Comparison of ENCODE assay signal across 31 cellular contexts in genomic region chr19:4929186-4929585, GRCh38. TPM values are rescaled to one million over a fixed set of nuclear protein-coding genes. Genes with fewer than 3 reads are reported as not detected.
DNase-seq lines count a peak whose midpoint lies in the region; ATAC-seq, FAIRE-seq and TF ChIP-seq lines count a peak whose summit lies in the region.
"Had no signal": no experiment of that assay in that cellular context is flagged by ENCODE, and none has a peak within 500 bp of the region (broad histone marks: within the 10 kb centered on the region; RNA-seq: fewer than 3 reads in every experiment).

No MANE protein-coding gene starts in this region.

- H3K9me3 Mint-ChIP-seq in GM23338 (no peaks in the 10 kb centered on the region), astrocyte (ENCODE audit: unreplicated experiment) (no peaks in the 10 kb centered on the region)
- H3K9me3 Mint-ChIP-seq in activated naive CD8-positive, alpha-beta T cell treated with anti-CD3 and anti-CD28 coated beads for 36 hours, result no peaks in the 10 kb centered on the region
- H3K9me3 Mint-ChIP-seq: activated CD8-positive, alpha-beta T cell treated with anti-CD3 and anti-CD28 coated beads for 36 hours; activated naive CD4-positive, alpha-beta T cell treated with anti-CD3 and anti-CD28 coated beads for 36 hours; CD14-positive monocyte; memory B cell; stimulated activated naive B cell treated with anti-CD40 and anti-IgM and Interleukin-4, amounts not matched to agents 10 μg/mL and 1 μg/mL and 100 μg/mL, for 72 hours had no signal

- no peak for FAIRE-seq in astrocyte (lab: Jason Lieb, UNC)

- H3F3A ChIP-seq in GM23338 (replicated peaks; ENCODE audit: low read depth), result no peaks in the 10 kb centered on the region

- no peak overlapping the region for H2BK15ac ChIP-seq in mesenchymal stem cell (ENCODE audit: low read depth, poor library complexity, severe bottlenecking)

- H2BK120ac ChIP-seq in mesenchymal stem cell (ENCODE audit: low read depth, low read length), result no peak overlapping the region

- H3K4me3 ChIP-seq in GM23338, result no peak overlapping the region
- no peak overlapping the region for H3K4me3 ChIP-seq in astrocyte (ENCODE audit: insufficient read depth, low read depth, low read length)
- H3K4me3 ChIP-seq in mesenchymal stem cell (ENCODE audit: insufficient read depth in 1 of 2, low read depth in 1 of 2, low read length in 2 of 2), result peak overlapping the region in 1 of 2 experiments; percentile 44
- H3K4me3 ChIP-seq in skeletal muscle satellite cell (ENCODE audit: low read length), result no peak overlapping the region
- H3K4me3 ChIP-seq: left lung, upper lobe of left lung had no signal

- H3K36me3 ChIP-seq in GM23338 (ENCODE audit: insufficient read depth) (no peaks in the 10 kb centered on the region; the same call in 1 of the 2 replicates), astrocyte (ENCODE audit: insufficient read depth, low read length) (peaks cover 9% of the 10 kb centered on the region), mesenchymal stem cell (ENCODE audit: control insufficient read depth in 1 of 2, insufficient read depth in 2 of 2, low read depth in 1 of 2, low read length in 2 of 2) (peaks cover 15 to 42% of the 10 kb centered on the region in 2 experiments), skeletal muscle satellite cell (ENCODE audit: insufficient read depth, low read length) (peaks cover 28% of the 10 kb centered on the region)
- H3K36me3 ChIP-seq: upper lobe of left lung had no signal

- no peak overlapping the region for H3K4ac ChIP-seq in mesenchymal stem cell (ENCODE audit: low read depth in 1 of 2, low read length in 2 of 2)

- 0 out of 2 replicates have a peak overlapping the region, but pooled peaks have one; percentile 40 for H3K27ac Mint-ChIP-seq in GM23338
- H3K27ac Mint-ChIP-seq in astrocyte (ENCODE audit: unreplicated experiment), result no peak overlapping the region
- H3K27ac Mint-ChIP-seq in activated naive CD8-positive, alpha-beta T cell treated with anti-CD3 and anti-CD28 coated beads for 36 hours, result no peak overlapping the region
- H3K27ac Mint-ChIP-seq: activated CD8-positive, alpha-beta T cell treated with anti-CD3 and anti-CD28 coated beads for 36 hours; activated naive CD4-positive, alpha-beta T cell treated with anti-CD3 and anti-CD28 coated beads for 36 hours; memory B cell; stimulated activated naive B cell treated with anti-CD40 and anti-IgM and Interleukin-4, amounts not matched to agents 10 μg/mL and 1 μg/mL and 100 μg/mL, for 72 hours had no signal

- H3K27me3 Mint-ChIP-seq in GM23338 (ENCODE audit: insufficient read depth, low read depth, poor library complexity) (peaks cover 16% of the 10 kb centered on the region), astrocyte (ENCODE audit: low read depth, unreplicated experiment) (no peaks in the 10 kb centered on the region)
- H3K27me3 Mint-ChIP-seq in activated naive CD8-positive, alpha-beta T cell treated with anti-CD3 and anti-CD28 coated beads for 36 hours, result no peaks in the 10 kb centered on the region
- H3K27me3 Mint-ChIP-seq: activated CD8-positive, alpha-beta T cell treated with anti-CD3 and anti-CD28 coated beads for 36 hours; memory B cell; stimulated activated naive B cell treated with anti-CD40 and anti-IgM and Interleukin-4, amounts not matched to agents 10 μg/mL and 1 μg/mL and 100 μg/mL, for 72 hours had no signal

- H3K27ac ChIP-seq in GM23338 (ENCODE audit: low read depth), result no peak overlapping the region
- peak overlapping the region; percentile 58 for H3K27ac ChIP-seq in astrocyte (ENCODE audit: low read depth, low read length)
- no peak overlapping the region for H3K27ac ChIP-seq in mesenchymal stem cell (ENCODE audit: low read length, poor library complexity, severe bottlenecking)
- H3K27ac ChIP-seq: epithelial cell of prostate, KMS-11, left lung, upper lobe of left lung had no signal

- H3K4me3 Mint-ChIP-seq in GM23338 (no peak overlapping the region), astrocyte (ENCODE audit: unreplicated experiment) (no peak overlapping the region)
- no peak overlapping the region for H3K4me3 Mint-ChIP-seq in activated naive CD8-positive, alpha-beta T cell treated with anti-CD3 and anti-CD28 coated beads for 36 hours
- H3K4me3 Mint-ChIP-seq: activated CD8-positive, alpha-beta T cell treated with anti-CD3 and anti-CD28 coated beads for 36 hours; activated naive CD4-positive, alpha-beta T cell treated with anti-CD3 and anti-CD28 coated beads for 36 hours; CD14-positive monocyte; memory B cell; stimulated activated naive B cell treated with anti-CD40 and anti-IgM and Interleukin-4, amounts not matched to agents 10 μg/mL and 1 μg/mL and 100 μg/mL, for 72 hours had no signal

- H3K4me2 ChIP-seq in GM23338 (no peak overlapping the region), astrocyte (ENCODE audit: low read length) (peak overlapping the region; percentile 59), mesenchymal stem cell (ENCODE audit: low read length, poor library complexity, severe bottlenecking) (no peak overlapping the region), skeletal muscle satellite cell (ENCODE audit: low read length) (peak overlapping the region; percentile 48)
- H3K4me2 ChIP-seq: KMS-11 had no signal

- H3K9me3 ChIP-seq in astrocyte (ENCODE audit: insufficient read depth, low read depth, low read length) (no peaks in the 10 kb centered on the region), mesenchymal stem cell (ENCODE audit: control insufficient read depth, low read length) (no peaks in the 10 kb centered on the region), skeletal muscle satellite cell (replicated peaks; ENCODE audit: low read length) (no peaks in the 10 kb centered on the region)
- H3K9me3 ChIP-seq: left lung, upper lobe of left lung had no signal

- DNase-seq in GM23338 (ENCODE audit: low spot score), result no peak
- peak; percentile 84 for DNase-seq in astrocyte (ENCODE audit: low read depth)
- DNase-seq in mesenchymal stem cell, result no peak
- no peak for DNase-seq in activated naive CD8-positive, alpha-beta T cell treated with anti-CD3 and anti-CD28 coated beads for 36 hours
- DNase-seq: activated CD4-positive, alpha-beta T cell treated with anti-CD3 and anti-CD28 coated beads for 1 hour; activated CD8-positive, alpha-beta T cell treated with anti-CD3 and anti-CD28 coated beads for 36 hours; activated naive CD4-positive, alpha-beta T cell treated with anti-CD3 and anti-CD28 coated beads for 36 hours; Calu3; cortex of kidney; DMS79; effector memory CD4-positive, alpha-beta T cell; H7; islet precursor cell; left lung; NCI-H1417 treated with DMSO at 0.1 percent for 48 hours; NCI-H2081; NCI-H2227 treated with DMSO at 0.1 percent for 48 hours; NCI-H526 treated with DMSO at 0.1 percent for 48 hours; NK-92 treated with Interleukin-12 subunit alpha and Interleukin-12 subunit beta, amount 100 ng/mL, for 24 hours; PC-3; stimulated activated naive B cell treated with anti-CD40 and anti-IgM and Interleukin-4, amounts not matched to agents 10 μg/mL and 1 μg/mL and 100 μg/mL, for 72 hours; T-helper 2 cell had no signal

- H3K14ac ChIP-seq in mesenchymal stem cell (ENCODE audit: low read length in 2 of 2), result no peak overlapping the region

- H3K36me3 Mint-ChIP-seq in GM23338 (ENCODE audit: low read depth) (peaks cover 39% of the 10 kb centered on the region), astrocyte (ENCODE audit: low read depth, unreplicated experiment) (peaks cover 7% of the 10 kb centered on the region)
- H3K36me3 Mint-ChIP-seq in activated naive CD8-positive, alpha-beta T cell treated with anti-CD3 and anti-CD28 coated beads for 36 hours, result peaks cover 47% of the 10 kb centered on the region
- H3K36me3 Mint-ChIP-seq: memory B cell had no signal

- H3K79me2 ChIP-seq in GM23338 (replicated peaks; ENCODE audit: insufficient read depth), result peaks cover 11% of the 10 kb centered on the region
- H3K79me2 ChIP-seq in astrocyte (ENCODE audit: insufficient read depth, low read length), result peaks cover 84% of the 10 kb centered on the region

- H3K4me1 Mint-ChIP-seq in GM23338 (peaks cover 9% of the 10 kb centered on the region), astrocyte (ENCODE audit: low read depth, unreplicated experiment) (peaks cover 9% of the 10 kb centered on the region)
- peaks cover 6% of the 10 kb centered on the region for H3K4me1 Mint-ChIP-seq in activated naive CD8-positive, alpha-beta T cell treated with anti-CD3 and anti-CD28 coated beads for 36 hours

- H3K4me1 ChIP-seq in GM23338 (ENCODE audit: insufficient read depth), result peaks cover 13% of the 10 kb centered on the region; the same call in 1 of the 2 replicates
- peaks cover 36% of the 10 kb centered on the region for H3K4me1 ChIP-seq in astrocyte (ENCODE audit: insufficient read depth, low read length)
- peaks cover 30% of the 10 kb centered on the region for H3K4me1 ChIP-seq in mesenchymal stem cell (ENCODE audit: control insufficient read depth, insufficient read depth, low read depth, low read length)
- peaks cover 32% of the 10 kb centered on the region for H3K4me1 ChIP-seq in skeletal muscle satellite cell (ENCODE audit: control insufficient read depth, insufficient read depth, low read length)
- H3K4me1 ChIP-seq: upper lobe of left lung had no signal

- peak overlapping the region; percentile 53 for H3K9ac ChIP-seq in astrocyte (ENCODE audit: low read length)
- H3K9ac ChIP-seq in mesenchymal stem cell (ENCODE audit: low read length), result peak overlapping the region; percentile 59
- H3K9ac ChIP-seq in skeletal muscle satellite cell (ENCODE audit: low read depth, low read length), result no peak overlapping the region
- H3K9ac ChIP-seq: KMS-11 had no signal

- H3K23ac ChIP-seq in mesenchymal stem cell (ENCODE audit: low read length in 2 of 2), result no peak overlapping the region

- no peak overlapping the region for H4K8ac ChIP-seq in mesenchymal stem cell (ENCODE audit: low read length)

- H3K18ac ChIP-seq in mesenchymal stem cell (ENCODE audit: low read depth in 1 of 2, low read length in 2 of 2), result no peak overlapping the region

- H3K79me1 ChIP-seq in mesenchymal stem cell (replicated peaks; ENCODE audit: low read length, poor library complexity, severe bottlenecking), result peaks cover 17% of the 10 kb centered on the region

- TF ChIP-seq CTCF in GM23338 (conservative IDR thresholded peaks at IDR 0.05; ENCODE audit: low read depth in 2 of 2) (no peak), astrocyte (IDR thresholded peaks at IDR 0.05; ENCODE audit: insufficient read depth, low read depth, low read length) (no peak)

- H4K20me1 ChIP-seq in GM23338 (replicated peaks; ENCODE audit: insufficient read depth), result peaks cover 10% of the 10 kb centered on the region; the same call in 1 of the 2 replicates
- peaks cover under 1% of the 10 kb centered on the region for H4K20me1 ChIP-seq in astrocyte (ENCODE audit: insufficient read depth, low read length)

- no peaks in the 10 kb centered on the region for H3K9me2 ChIP-seq in GM23338 (ENCODE audit: insufficient read depth)

- H2BK5ac ChIP-seq in mesenchymal stem cell (ENCODE audit: low read depth, low read length, poor library complexity, severe bottlenecking), result no peak overlapping the region

- no peaks in the 10 kb centered on the region for H3K27me3 ChIP-seq in GM23338 (ENCODE audit: insufficient read depth)
- H3K27me3 ChIP-seq in astrocyte (ENCODE audit: insufficient read depth, low read length), result no peaks in the 10 kb centered on the region
- H3K27me3 ChIP-seq in mesenchymal stem cell (ENCODE audit: control insufficient read depth in 1 of 2, insufficient read depth in 1 of 2, low read length in 2 of 2), result no peaks in the 10 kb centered on the region
- no peaks in the 10 kb centered on the region for H3K27me3 ChIP-seq in skeletal muscle satellite cell (ENCODE audit: control insufficient read depth, insufficient read depth, low read length)
- H3K27me3 ChIP-seq: left lung, upper lobe of left lung had no signal

- H2AFZ ChIP-seq in GM23338 (no peak overlapping the region), astrocyte (ENCODE audit: low read depth, low read length) (peak overlapping the region; percentile 38), mesenchymal stem cell (ENCODE audit: low read depth, low read length) (no peak overlapping the region)

- no peak overlapping the region for H2AK5ac ChIP-seq in mesenchymal stem cell (ENCODE audit: low read length, severe bottlenecking)

- no peak overlapping the region for H4K91ac ChIP-seq in mesenchymal stem cell (ENCODE audit: low read length)

- ATAC-seq in GM23338 (no peak), GM21423 (IDR thresholded peaks at IDR 0.05; ENCODE audit: unreplicated experiment) (no peak), HG03108 (IDR thresholded peaks at IDR 0.05; ENCODE audit: unreplicated experiment) (no peak)
- ATAC-seq: activated CD8-positive, alpha-beta T cell treated with anti-CD3 and anti-CD28 coated beads for 36 hours; left lung; PC-3; stimulated activated naive B cell treated with anti-CD40 and anti-IgM and Interleukin-4, amounts not matched to agents 10 μg/mL and 1 μg/mL and 100 μg/mL, for 72 hours had no signal

- no peak overlapping the region for H2BK12ac ChIP-seq in mesenchymal stem cell (ENCODE audit: low read length in 2 of 2)

- WGBS in mesenchymal stem cell, result 91% methylated on average over 22 of the region's 22 CpGs

RNA-seq across cellular contexts. Expression of gene UHRF1, which starts 19.9 kb away (rescaled TPM):
- total RNA-seq in GM23338 (2014; rRNA removed; shearing (Covaris generic)), result 40.9 and 45.7 TPM in 2 replicates
- polyA plus RNA-seq in GM23338 (2016; fragmentation: Nextera tagmentation; extraction: Ambion mirVana), result 20.3 and 24.5 TPM in 2 replicates
- total RNA-seq in astrocyte, result 11.8 and 16.2 TPM in 2 replicates
- 11.0 TPM for polyA plus RNA-seq in mesenchymal stem cell (2013, experiment 1 of 2)
- polyA plus RNA-seq in mesenchymal stem cell (2013, experiment 2 of 2), result 10.7 TPM
- 27.1 and 31.7 TPM in 2 replicates for total RNA-seq in skeletal muscle satellite cell (2012; rRNA removed)
- 100 to 1,000 TPM; 244 to 245 TPM for total RNA-seq in activated naive CD8-positive, alpha-beta T cell treated with anti-CD3 and anti-CD28 coated beads for 36 hours

RNA-seq across cellular contexts. Expression of gene ARRDC5, which starts 26.5 kb away (rescaled TPM):
- total RNA-seq in GM23338 (2014; rRNA removed; shearing (Covaris generic)), result not detected in 2 replicates
- not detected in 2 replicates for polyA plus RNA-seq in GM23338 (2016; fragmentation: Nextera tagmentation; extraction: Ambion mirVana)
- total RNA-seq in astrocyte, result not detected in 2 replicates
- polyA plus RNA-seq in mesenchymal stem cell (2013, experiment 1 of 2), result not detected
- polyA plus RNA-seq in mesenchymal stem cell (2013, experiment 2 of 2), result not detected
- total RNA-seq in skeletal muscle satellite cell (2012; rRNA removed), result not detected in 2 replicates
- under 1 TPM in 1 of 2 experiments, not detected in 1; 0.12 TPM for total RNA-seq in activated naive CD8-positive, alpha-beta T cell treated with anti-CD3 and anti-CD28 coated beads for 36 hours
- total RNA-seq: activated naive CD4-positive, alpha-beta T cell treated with anti-CD3 and anti-CD28 coated beads for 36 hours; Calu3; cardiac septum; H7; PC-3 had no signal

RNA-seq across cellular contexts. Expression of gene KDM4B, which starts 39.7 kb away (rescaled TPM):
- total RNA-seq in GM23338 (2014; rRNA removed; shearing (Covaris generic)), result 27.6 and 35.7 TPM in 2 replicates
- 8.7 and 9.1 TPM in 2 replicates for polyA plus RNA-seq in GM23338 (2016; fragmentation: Nextera tagmentation; extraction: Ambion mirVana)
- 55.2 and 61.4 TPM in 2 replicates for total RNA-seq in astrocyte
- 13.3 TPM for polyA plus RNA-seq in mesenchymal stem cell (2013, experiment 1 of 2)
- polyA plus RNA-seq in mesenchymal stem cell (2013, experiment 2 of 2), result 11.9 TPM
- total RNA-seq in skeletal muscle satellite cell (2012; rRNA removed), result 18.0 and 18.8 TPM in 2 replicates
- total RNA-seq in activated naive CD8-positive, alpha-beta T cell treated with anti-CD3 and anti-CD28 coated beads for 36 hours, result 10 to 100 TPM; 29.4 to 31.3 TPM

Comparison
In these comparisons a context has a peak if more than half of its experiments do, and no peak if none do; other contexts are left out.
1. H3K4me2 ChIP-seq: peak in astrocyte (single experiment) and skeletal muscle satellite cell (single experiment); none in GM23338 (single experiment) and mesenchymal stem cell (single experiment).